Comparison of ENCODE assay signal across 8 cellular contexts in genomic region chr10:121974535-121975294, GRCh38. TPM values are rescaled to one million over a fixed set of nuclear protein-coding genes. Genes with fewer than 3 reads are reported as not detected.
A peak's percentile ranks its signal among the peaks of the same experiment; 100 is the strongest.
DNase-seq lines count a peak whose midpoint lies in the region; ATAC-seq and TF ChIP-seq lines count a peak whose summit lies in the region.

A gene with protein sequence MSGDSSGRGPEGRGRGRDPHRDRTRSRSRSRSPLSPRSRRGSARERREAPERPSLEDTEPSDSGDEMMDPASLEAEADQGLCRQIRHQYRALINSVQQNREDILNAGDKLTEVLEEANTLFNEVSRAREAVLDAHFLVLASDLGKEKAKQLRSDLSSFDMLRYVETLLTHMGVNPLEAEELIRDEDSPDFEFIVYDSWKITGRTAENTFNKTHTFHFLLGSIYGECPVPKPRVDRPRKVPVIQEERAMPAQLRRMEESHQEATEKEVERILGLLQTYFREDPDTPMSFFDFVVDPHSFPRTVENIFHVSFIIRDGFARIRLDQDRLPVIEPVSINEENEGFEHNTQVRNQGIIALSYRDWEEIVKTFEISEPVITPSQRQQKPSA (minus strand): TSS chr10:121975217. CDS start chr10:121975165, 52 bp downstream.

- CTCF ChIA-PET in BJ (lab: Yijun Ruan, JAX): interaction anchor here (0.7 to 1.5 kb wide), 5 partner anchors 9 to 65 kb away, joined by 3 to 5 read pairs (median 3); no protein-coding TSS in a partner anchor

- POLR2A ChIA-PET in BJ (lab: Charles Lee): no interaction called here

- H3K4me3 ChIP-seq in BJ (ENCODE audit: low read depth, low read length): peak within 1 kb of the TSS; percentile 78

- TF ChIP-seq CTCF in BJ (IDR thresholded peaks at IDR 0.05; ENCODE audit: insufficient read depth, low read depth, low read length): no peak

- DNase-seq in BJ (ENCODE audit: low read depth) (no peak), NCI-H69 (lab: John Stamatoyannopoulos, UW) (peak; percentile 84), medulla oblongata (ENCODE audit: extremely low spot score) (peak; percentile 73)
- DNase-seq in activated CD8-positive, alpha-beta memory T cell treated with anti-CD3 and anti-CD28 coated beads for 1 hour (ENCODE audit: extremely low read depth in 1 of 2, low read depth in 1 of 2): peak; percentile 19 to 58
- peak; percentile 21 for DNase-seq in effector CD8-positive, alpha-beta T cell (lab: John Stamatoyannopoulos, UW)
- DNase-seq in stimulated activated CD4-positive, alpha-beta T cell treated with anti-CD3 and anti-CD28 coated beads, TNF-alpha, amount 100 ng/mL, for 48 hours (ENCODE audit: low read depth in 3 of 3): peak; percentile 55 to 62 (median 60)

- no peaks in the 10 kb centered on the region for H3K27me3 ChIP-seq in BJ (ENCODE audit: control insufficient read depth, insufficient read depth, low read length)

- H3K36me3 ChIP-seq in BJ (ENCODE audit: control insufficient read depth, insufficient read depth, low read length): no peaks in the 10 kb centered on the region

- ATAC-seq in GM18909 (IDR thresholded peaks at IDR 0.05; ENCODE audit: poor library complexity, unreplicated experiment): peak; percentile 86
- peak; percentile 82 for ATAC-seq in HG03159 (IDR thresholded peaks at IDR 0.05; ENCODE audit: unreplicated experiment)

RNA-seq across cellular contexts. Expression of the gene that starts here (rescaled TPM):
- polyA plus RNA-seq in BJ (2011; rRNA removed): 14.4 and 24.7 TPM in 2 replicates
- polyA minus RNA-seq in BJ (2011; rRNA and poly(A)+ RNA removed): 3.3 and 3.6 TPM in 2 replicates
